In genomic region chr4:114691865-114692264, GRCh38 we compare ENCODE assay signal across 12 cellular contexts.
DNase-seq lines count a peak whose midpoint lies in the region; ATAC-seq and TF ChIP-seq lines count a peak whose summit lies in the region.
"Had no signal": no experiment of that assay in that cellular context is flagged by ENCODE, and none has a peak within 500 bp of the region (broad histone marks: within the 10 kb centered on the region; RNA-seq: fewer than 3 reads in every experiment).

No MANE protein-coding gene starts in this region.

- no peak for TF ChIP-seq CTCF in GM10266 (IDR thresholded peaks at IDR 0.05; ENCODE audit: control insufficient read depth, insufficient read depth, low read depth, missing control alignments)

- DNase-seq in GM10266 (ENCODE audit: extremely low spot score) = peak; percentile 13
- no peak for DNase-seq in islet precursor cell
- no peak for DNase-seq in nucleus accumbens (lab: John Stamatoyannopoulos, UW)
- no peak for DNase-seq in D341Med (ENCODE audit: low spot score)
- no peak for DNase-seq in activated CD4-positive, CD25-positive, alpha-beta regulatory T cell treated with anti-CD3 and anti-CD28 coated beads, Interleukin-2, amount 50 U/mL, for 72 hours
- DNase-seq: body of pancreas, DND-41, KG1 had no signal

- ATAC-seq in GM19328 (IDR thresholded peaks at IDR 0.05; ENCODE audit: unreplicated experiment) (peak; percentile 84), HG02623 (IDR thresholded peaks at IDR 0.05; ENCODE audit: unreplicated experiment) (peak; percentile 94), HG03354 (IDR thresholded peaks at IDR 0.05; ENCODE audit: poor library complexity, severe bottlenecking, unreplicated experiment) (peak; percentile 81)
- ATAC-seq: body of pancreas, GM23338 had no signal
